ENCODE assay signal across 8 cellular contexts in the genomic region with DNA sequence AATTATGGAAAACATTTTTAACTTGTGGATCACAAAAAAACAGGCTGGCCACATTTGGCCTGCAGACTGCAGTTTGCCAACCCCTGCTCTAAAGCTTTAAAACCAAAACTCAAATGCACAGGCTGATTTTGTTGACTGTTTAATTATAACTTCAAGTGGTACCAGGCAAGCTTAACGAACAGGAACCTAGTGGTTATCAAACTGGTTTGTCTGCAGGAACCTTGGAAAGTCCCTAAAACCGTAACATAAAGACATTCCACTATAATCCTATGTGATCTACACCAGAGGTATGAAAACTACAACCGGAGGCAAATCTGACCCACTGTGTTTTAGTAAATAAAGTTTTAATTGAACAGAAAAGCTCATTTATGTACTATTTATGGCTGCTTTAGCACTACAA. TPM values are rescaled to one million over a fixed set of nuclear protein-coding genes. Genes with fewer than 3 reads are reported as not detected.
A peak's percentile ranks its signal among the peaks of the same experiment; 100 is the strongest.
DNase-seq lines count a peak whose midpoint lies in the region; ATAC-seq and TF ChIP-seq lines count a peak whose summit lies in the region.

No MANE protein-coding gene starts in this region.

- peak overlapping the region; percentile 97 for H3K27ac Mint-ChIP-seq in T-helper 17 cell

- H3K4me3 ChIP-seq in spleen: peak overlapping the region in 1 of 8 donors; percentile 28
- no peak overlapping the region for H3K4me3 ChIP-seq in MG63
- no peak overlapping the region for H3K4me3 ChIP-seq in gastrocnemius medialis

- H3K27me3 Mint-ChIP-seq in T-helper 17 cell: no peaks in the 10 kb centered on the region

- peak overlapping the region; percentile 84 for H3K4me3 Mint-ChIP-seq in T-helper 17 cell

- in situ Hi-C loops in gastrocnemius medialis (cut with MboI; ENCODE audit: low sequenced_read_pairs in 4 of 4): no loop called here

- DNase-seq in SIG-M5 treated with dmso at 0.1 percent for 504 hours (lab: John Stamatoyannopoulos, UW; ENCODE audit: unreplicated experiment) (peak; percentile 18), SIG-M5 (lab: John Stamatoyannopoulos, UW) (no peak), T-helper 17 cell (no peak), spleen (no peak), MG63 (no peak), Right ventricle myocardium superior (no peak), gastrocnemius medialis (no peak)

- H3K36me3 ChIP-seq in spleen: no peaks in the 10 kb centered on the region
- peaks cover 11% of the 10 kb centered on the region; the same call in 1 of the 2 replicates for H3K36me3 ChIP-seq in MG63
- no peaks in the 10 kb centered on the region for H3K36me3 ChIP-seq in gastrocnemius medialis

- 3 to 9% (median 4%) methylated on average over 3 of the region's 3 CpGs for WGBS in spleen, 5 donors

- peak; percentile 58 for ATAC-seq in HG02885 (IDR thresholded peaks at IDR 0.05; ENCODE audit: poor library complexity, unreplicated experiment)
- peak; percentile 90 for ATAC-seq in T-helper 17 cell
- ATAC-seq in Right ventricle myocardium superior (ENCODE audit: poor library complexity): no peak
- no peak for ATAC-seq in gastrocnemius medialis

- peaks cover 44 to 100% (median 81%) of the 10 kb centered on the region in 6 donors for H3K4me1 ChIP-seq in spleen
- H3K4me1 ChIP-seq in gastrocnemius medialis: peaks cover 42 to 58% of the 10 kb centered on the region in 2 donors

- H3K27ac ChIP-seq in spleen: peak overlapping the region in 6 of 8 donors; percentile 7 to 64 (median 38)
- no peak overlapping the region for H3K27ac ChIP-seq in gastrocnemius medialis

- H3K9me3 ChIP-seq in T-helper 17 cell (ENCODE audit: control insufficient read depth, low read length, poor library complexity, severe bottlenecking) (no peaks in the 10 kb centered on the region), spleen (no peaks in the 10 kb centered on the region), MG63 (no peaks in the 10 kb centered on the region), gastrocnemius medialis (no peaks in the 10 kb centered on the region)

- intact Hi-C loops in spleen (cut with DNase I; ENCODE audit: low total_unique reads) (no loop called here), Right ventricle myocardium superior (cut with DNase I) (no loop called here), gastrocnemius medialis (cut with DNase I; ENCODE audit: low total_unique reads) (no loop called here)

- TF ChIP-seq CTCF in spleen (IDR thresholded peaks at IDR 0.05 in 8 of 11, conservative IDR thresholded peaks at IDR 0.05 in 3 of 11) (no peak), gastrocnemius medialis (IDR thresholded peaks at IDR 0.05 in 4 of 5, conservative IDR thresholded peaks at IDR 0.05 in 1 of 5) (no peak)

- H3K27me3 ChIP-seq in spleen (replicated peaks in 1 of 7) (no peaks in the 10 kb centered on the region), MG63 (no peaks in the 10 kb centered on the region), gastrocnemius medialis (no peaks in the 10 kb centered on the region)

- TF ChIP-seq POLR2A in spleen (IDR thresholded peaks at IDR 0.05) (no peak), gastrocnemius medialis (IDR thresholded peaks at IDR 0.05) (no peak)

- H3K4me1 Mint-ChIP-seq in T-helper 17 cell: peaks cover 43% of the 10 kb centered on the region

- no peaks in the 10 kb centered on the region for H3K36me3 Mint-ChIP-seq in T-helper 17 cell (ENCODE audit: low read depth)

RNA-seq across cellular contexts. Expression of a gene that starts 52.4 kb away (rescaled TPM):
- 100 to 1,000 TPM; 115 to 136 TPM for total RNA-seq in T-helper 17 cell
- 100 to 1,000 TPM in 5 of 7 donors, 10 to 100 TPM in 2; 78.0 to 168 (median 153) TPM for total RNA-seq in spleen
- polyA plus RNA-seq in spleen: 10 to 100 TPM; 32.4 to 43.9 (median 32.8) TPM
- 99.0 and 103 TPM in 2 replicates for total RNA-seq in MG63 (2014; rRNA removed; shearing (Covaris generic); ENCODE audit: low replicate concordance)
- total RNA-seq in Right ventricle myocardium superior: 90.8 TPM
- 10 to 100 TPM; 35.9 to 77.8 (median 49.2) TPM for total RNA-seq in gastrocnemius medialis

Comparison
In these comparisons a context has a peak if more than half of its experiments do, and no peak if none do; other contexts are left out.
1. ATAC-seq: peak in HG02885 (single experiment) and T-helper 17 cell (single experiment); none in Right ventricle myocardium superior (single experiment) and gastrocnemius medialis (0 of 2).
2. H3K27ac ChIP-seq: peak in spleen (6 of 8); none in gastrocnemius medialis (0 of 4).